1 cellular context compared by ENCODE assay signal in the genomic region with DNA sequence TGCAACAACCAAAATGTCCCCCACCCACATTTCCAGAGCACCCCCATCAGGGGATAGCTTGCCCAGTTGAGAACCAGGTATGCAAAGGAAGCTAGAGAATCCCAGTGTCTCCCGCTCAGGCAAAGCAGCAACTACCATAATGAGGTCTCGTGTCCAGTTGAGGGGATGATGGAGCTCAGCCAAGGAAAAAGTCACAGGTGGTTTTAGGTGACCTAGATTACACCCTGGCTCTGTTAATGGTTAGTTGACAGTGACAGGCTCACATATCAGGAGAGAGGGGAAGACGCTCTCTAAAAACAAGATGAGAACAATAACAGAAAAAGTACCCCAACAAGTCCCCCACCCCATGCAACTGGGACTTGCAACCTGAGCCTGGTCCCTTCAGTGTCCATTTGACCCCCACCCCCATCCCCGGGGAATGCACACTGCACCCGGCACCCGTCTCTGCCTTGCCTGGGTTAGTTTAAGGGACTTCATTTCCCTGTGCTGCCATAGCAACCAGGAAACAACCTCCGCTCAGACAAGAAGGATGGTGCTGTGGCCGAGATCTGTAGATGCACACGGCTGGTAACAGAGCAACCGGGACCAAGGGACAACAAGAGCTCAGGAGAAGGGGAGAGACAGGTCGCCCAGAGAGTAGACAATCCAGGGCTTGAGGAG.
TF ChIP-seq lines count a peak whose summit lies in the region.

Gene KIAA2012 (plus strand): TSS at position 519 of the 660 bp plus-strand sequence. CDS start 373 bp downstream, outside the sequence.

TF ChIP-seq in HepG2, 621 proteins besides CTCF, POLR2A, EP300 and RAD21 (continued from another document):
- TF ChIP-seq, protein P1, sequence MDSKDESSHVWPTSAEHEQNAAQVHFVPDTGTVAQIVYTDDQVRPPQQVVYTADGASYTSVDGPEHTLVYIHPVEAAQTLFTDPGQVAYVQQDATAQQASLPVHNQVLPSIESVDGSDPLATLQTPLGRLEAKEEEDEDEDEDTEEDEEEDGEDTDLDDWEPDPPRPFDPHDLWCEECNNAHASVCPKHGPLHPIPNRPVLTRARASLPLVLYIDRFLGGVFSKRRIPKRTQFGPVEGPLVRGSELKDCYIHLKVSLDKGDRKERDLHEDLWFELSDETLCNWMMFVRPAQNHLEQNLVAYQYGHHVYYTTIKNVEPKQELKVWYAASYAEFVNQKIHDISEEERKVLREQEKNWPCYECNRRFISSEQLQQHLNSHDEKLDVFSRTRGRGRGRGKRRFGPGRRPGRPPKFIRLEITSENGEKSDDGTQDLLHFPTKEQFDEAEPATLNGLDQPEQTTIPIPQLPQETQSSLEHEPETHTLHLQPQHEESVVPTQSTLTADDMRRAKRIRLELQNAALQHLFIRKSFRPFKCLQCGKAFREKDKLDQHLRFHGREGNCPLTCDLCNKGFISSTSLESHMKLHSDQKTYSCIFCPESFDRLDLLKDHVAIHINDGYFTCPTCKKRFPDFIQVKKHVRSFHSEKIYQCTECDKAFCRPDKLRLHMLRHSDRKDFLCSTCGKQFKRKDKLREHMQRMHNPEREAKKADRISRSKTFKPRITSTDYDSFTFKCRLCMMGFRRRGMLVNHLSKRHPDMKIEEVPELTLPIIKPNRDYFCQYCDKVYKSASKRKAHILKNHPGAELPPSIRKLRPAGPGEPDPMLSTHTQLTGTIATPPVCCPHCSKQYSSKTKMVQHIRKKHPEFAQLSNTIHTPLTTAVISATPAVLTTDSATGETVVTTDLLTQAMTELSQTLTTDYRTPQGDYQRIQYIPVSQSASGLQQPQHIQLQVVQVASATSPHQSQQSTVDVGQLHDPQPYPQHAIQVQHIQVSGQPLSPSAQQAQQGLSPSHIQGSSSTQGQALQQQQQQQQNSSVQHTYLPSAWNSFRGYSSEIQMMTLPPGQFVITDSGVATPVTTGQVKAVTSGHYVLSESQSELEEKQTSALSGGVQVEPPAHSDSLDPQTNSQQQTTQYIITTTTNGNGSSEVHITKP (CRISPR knock-in tag; IDR thresholded peaks at IDR 0.05; ENCODE audit: low read depth): no peak
- TF ChIP-seq DR1 (CRISPR knock-in tag; IDR thresholded peaks at IDR 0.05): no peak
- TF ChIP-seq, protein P2, sequence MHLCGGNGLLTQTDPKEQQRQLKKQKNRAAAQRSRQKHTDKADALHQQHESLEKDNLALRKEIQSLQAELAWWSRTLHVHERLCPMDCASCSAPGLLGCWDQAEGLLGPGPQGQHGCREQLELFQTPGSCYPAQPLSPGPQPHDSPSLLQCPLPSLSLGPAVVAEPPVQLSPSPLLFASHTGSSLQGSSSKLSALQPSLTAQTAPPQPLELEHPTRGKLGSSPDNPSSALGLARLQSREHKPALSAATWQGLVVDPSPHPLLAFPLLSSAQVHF (CRISPR knock-in tag; IDR thresholded peaks at IDR 0.05): no peak
